10 cellular contexts compared by ENCODE assay signal in the genomic region with DNA sequence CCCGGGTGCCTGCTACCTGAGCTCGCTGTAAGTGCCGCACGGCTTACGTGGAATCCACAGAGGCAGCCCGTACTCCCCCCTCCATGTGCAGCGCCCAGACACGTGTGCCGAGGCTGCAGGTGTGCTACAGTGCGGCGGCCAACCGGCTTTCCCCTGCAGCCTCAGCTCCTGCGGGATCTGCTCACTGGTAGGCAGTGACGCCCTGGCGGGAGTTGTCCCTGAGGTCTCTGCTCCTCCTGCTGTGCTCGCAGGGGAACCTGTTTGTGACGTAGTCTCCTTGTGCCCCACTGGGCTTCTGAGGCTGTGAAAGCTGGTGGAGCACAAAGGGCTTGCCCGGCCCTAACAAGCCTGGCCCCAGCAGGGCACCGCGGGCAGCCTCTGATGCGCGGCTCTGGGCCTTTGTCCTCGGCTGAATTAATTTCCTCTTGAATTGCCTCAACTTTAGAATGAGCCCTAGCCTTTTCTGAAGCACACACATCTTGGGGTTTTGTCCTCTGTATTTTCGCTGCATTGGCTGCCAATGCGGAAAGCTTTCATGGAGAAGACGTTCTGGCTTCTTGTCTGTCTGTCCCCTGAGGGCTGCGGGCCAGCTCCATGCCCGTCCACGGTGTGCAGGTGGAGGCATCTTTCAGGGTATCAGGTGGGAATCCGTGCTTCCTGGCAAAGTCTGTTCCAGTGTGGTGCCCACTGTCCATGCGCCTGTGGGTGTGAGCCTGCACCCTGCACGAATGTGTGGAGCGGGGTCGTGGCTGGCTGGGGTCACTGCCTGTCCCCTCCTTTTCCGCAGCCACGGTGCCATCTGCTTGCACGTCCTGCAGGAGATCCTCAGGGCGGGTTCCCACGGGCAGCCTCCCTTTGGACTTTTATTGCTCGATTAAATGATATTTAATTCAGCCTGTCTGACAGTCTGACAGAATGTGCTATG.
DNase-seq lines count a peak whose midpoint lies in the region.
"Had no signal": no experiment of that assay in that cellular context is flagged by ENCODE, and none has a peak within 500 bp of the region (broad histone marks: within the 10 kb centered on the region; RNA-seq: fewer than 3 reads in every experiment).

No MANE protein-coding gene starts in this region.

- DNase-seq in NCI-H1092 treated with DMSO at 0.1 percent for 48 hours (lab: John Stamatoyannopoulos, UW) (peak; percentile 29), NCI-H1092 (lab: John Stamatoyannopoulos, UW) (no peak), NCI-H526 (lab: John Stamatoyannopoulos, UW) (peak; percentile 28 to 88), retina (peak; percentile 87), AML-193 (lab: John Stamatoyannopoulos, UW) (no peak), NOMO-1 (lab: John Stamatoyannopoulos, UW; ENCODE audit: unreplicated experiment in 2 of 2) (no peak)
- DNase-seq in activated CD4-positive, alpha-beta T cell treated with anti-CD3 and anti-CD28 coated beads for 1 hour, result no peak
- DNase-seq: testis had no signal

- peak overlapping the region; percentile 46 for H3K9ac ChIP-seq in iPS-18a (ENCODE audit: low read length)

- peaks cover 45% of the 10 kb centered on the region for H3K4me1 ChIP-seq in iPS-18a (ENCODE audit: control insufficient read depth, low read depth, low read length)

- H3K27ac ChIP-seq in iPS-18a (ENCODE audit: low read length), result no peak overlapping the region
- H3K27ac ChIP-seq: 22Rv1, testis had no signal

- no peaks in the 10 kb centered on the region for H3K36me3 ChIP-seq in iPS-18a (ENCODE audit: control insufficient read depth, low read depth, low read length)

- peak overlapping the region; percentile 56 for H3K4me3 ChIP-seq in iPS-18a (ENCODE audit: low read length)
- H3K4me3 ChIP-seq: testis had no signal

- no peaks in the 10 kb centered on the region for H3K9me3 ChIP-seq in iPS-18a (ENCODE audit: control insufficient read depth, low read depth, low read length)
- H3K9me3 ChIP-seq: testis had no signal

- H3K27me3 ChIP-seq in iPS-18a (ENCODE audit: control insufficient read depth, insufficient read depth, low read length), result peaks cover 58% of the 10 kb centered on the region
- H3K27me3 ChIP-seq: testis had no signal

Comparison
In these comparisons a context has a peak if more than half of its experiments do, and no peak if none do; other contexts are left out.
1. DNase-seq: peak in NCI-H1092 treated with DMSO at 0.1 percent for 48 hours (single experiment), NCI-H526 (2 of 2) and retina (single experiment); none in NCI-H1092 (single experiment), AML-193 (0 of 2), NOMO-1 (0 of 2) and activated CD4-positive, alpha-beta T cell treated with anti-CD3 and anti-CD28 coated beads for 1 hour (single experiment).